9 cellular contexts compared by ENCODE assay signal in the genomic region with DNA sequence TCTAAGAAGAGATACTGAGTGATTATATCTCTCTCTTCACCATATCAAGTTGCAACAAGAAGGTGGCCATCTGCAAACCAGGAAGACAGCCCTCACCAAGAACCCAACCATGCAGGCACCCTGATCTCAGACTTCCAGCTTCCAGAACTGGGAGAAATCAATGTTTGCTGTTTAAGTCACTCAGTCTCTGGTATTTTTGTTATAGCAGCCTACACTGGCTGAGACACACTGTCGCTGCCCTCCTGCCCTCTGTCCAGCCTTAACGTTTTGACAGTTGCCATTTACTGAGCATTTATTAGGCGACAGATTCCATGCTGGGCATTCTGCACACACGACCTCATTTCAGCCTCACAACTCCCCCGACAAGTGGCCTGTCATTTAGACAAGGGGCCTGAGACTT. TPM values are rescaled to one million over a fixed set of nuclear protein-coding genes. Genes with fewer than 3 reads are reported as not detected.
"Had no signal": no experiment of that assay in that cellular context is flagged by ENCODE, and none has a peak within 500 bp of the region (broad histone marks: within the 10 kb centered on the region; RNA-seq: fewer than 3 reads in every experiment).

No MANE protein-coding gene starts in this region.

- H3K9ac ChIP-seq: KMS-11 had no signal

- H3K27ac ChIP-seq: HL-60, KMS-11 had no signal

- DNase-seq: IMR-90, KBM-7, KG1 had no signal

- FAIRE-seq: HTR-8/SVneo had no signal

- H3K4me2 ChIP-seq: KMS-11 had no signal

RNA-seq across cellular contexts. Expression of gene HMX3, which starts 9.5 kb away (rescaled TPM):
- total RNA-seq: HT-29, HT1080, IMR-90 had no signal
- polyA plus RNA-seq: IgD-negative memory B cell, IMR-90 had no signal

RNA-seq across cellular contexts. Expression of gene HMX2, which starts 21.7 kb away (rescaled TPM):
- total RNA-seq: HT-29, IMR-90 had no signal
- polyA plus RNA-seq: IgD-negative memory B cell, IMR-90 had no signal
